ENCODE assay signal across 17 cellular contexts in the genomic region with DNA sequence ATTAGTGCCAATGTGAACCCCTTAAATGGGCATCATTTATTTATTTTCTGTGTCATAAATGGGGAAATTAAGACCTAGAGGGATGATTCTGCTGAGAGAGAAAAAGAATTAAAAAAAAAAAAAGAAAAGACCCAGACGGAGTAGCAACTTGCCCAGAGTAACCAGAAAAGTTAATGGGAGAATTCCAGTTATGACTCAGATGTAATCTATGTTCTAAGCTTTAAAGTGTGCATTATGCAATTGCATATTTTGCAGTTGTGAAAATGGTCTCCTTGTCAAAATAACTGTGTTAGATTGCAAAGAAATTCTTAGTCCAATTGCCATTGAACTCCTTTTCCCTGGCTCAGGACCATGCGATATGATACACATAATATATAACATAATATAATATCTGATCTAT. TPM values are rescaled to one million over a fixed set of nuclear protein-coding genes. Genes with fewer than 3 reads are reported as not detected.
A peak's percentile ranks its signal among the peaks of the same experiment; 100 is the strongest.
DNase-seq lines count a peak whose midpoint lies in the region; ATAC-seq, FAIRE-seq and TF ChIP-seq lines count a peak whose summit lies in the region.
"Had no signal": no experiment of that assay in that cellular context is flagged by ENCODE, and none has a peak within 500 bp of the region (broad histone marks: within the 10 kb centered on the region; RNA-seq: fewer than 3 reads in every experiment).

No MANE protein-coding gene starts in this region.

- TF ChIP-seq RAD21 in HepG2 (CRISPR knock-in tag; IDR thresholded peaks at IDR 0.05), result no peak

- 75% methylated on average over 2 of the region's 2 CpGs for WGBS in HepG2 (ENCODE audit: low lambda C conversion rate)
- WGBS in right lobe of liver (ENCODE audit: insufficient coverage, low coverage, low lambda C conversion rate, missing lambda C conversion rate), result 73% methylated on average over 2 of the region's 2 CpGs
- WGBS in upper lobe of left lung, 2 donors, result 80 to 89% methylated on average over 2 of the region's 2 CpGs

- POLR2A ChIA-PET in HepG2 (lab: Yijun Ruan, JAX), result interaction anchor here (6.3 kb wide), 1 partner anchor 38 kb away, joined by 56 read pairs; a partner anchor contains a TSS

- in situ Hi-C loops in HepG2 (cut with HindIII; ENCODE audit: extremely low pct_ligation_motif_present, low pct_unique_long_range_greater_than_20kb), result no loop called here

- H3K27ac ChIP-seq in HepG2 (ENCODE audit: extremely low read length, insufficient read depth, low read length), result no peak overlapping the region
- H3K27ac ChIP-seq in right lobe of liver, result no peak overlapping the region
- no peak overlapping the region for H3K27ac ChIP-seq in foreskin keratinocyte
- no peak overlapping the region for H3K27ac ChIP-seq in upper lobe of left lung
- H3K27ac ChIP-seq: skin epidermis had no signal

- intact Hi-C loops in HepG2 (cut with micrococcal nuclease; ENCODE audit: unreplicated experiment) (no loop called here), right lobe of liver (cut with DNase I) (no loop called here)

- no peak for FAIRE-seq in HepG2 (lab: Jason Lieb, UNC)
- FAIRE-seq: A204.1, K562 had no signal

- no peak overlapping the region for H2AFZ ChIP-seq in HepG2 (ENCODE audit: low read length)

- TF ChIP-seq CTCF in HepG2 (CRISPR knock-in tag; IDR thresholded peaks at IDR 0.05) (no peak), right lobe of liver (IDR thresholded peaks at IDR 0.05) (no peak), foreskin keratinocyte (conservative IDR thresholded peaks at IDR 0.05) (no peak), upper lobe of left lung (IDR thresholded peaks at IDR 0.05) (no peak)

- no peak overlapping the region for H3K4me2 ChIP-seq in HepG2 (ENCODE audit: low read depth, low read length)

- no TSS peak for BruUV-seq in HepG2 (replicated peaks; lab: Mats Ljungman, UMichigan)

- H3K27me3 ChIP-seq in HepG2 (ENCODE audit: control insufficient read depth in 1 of 2, insufficient read depth in 2 of 2, low read length in 2 of 2), result no peaks in the 10 kb centered on the region
- no peaks in the 10 kb centered on the region for H3K27me3 ChIP-seq in right lobe of liver
- H3K27me3 ChIP-seq in adipocyte (replicated peaks; ENCODE audit: control insufficient read depth, insufficient read depth, low read length), result no peaks in the 10 kb centered on the region
- no peaks in the 10 kb centered on the region for H3K27me3 ChIP-seq in foreskin keratinocyte
- no peaks in the 10 kb centered on the region for H3K27me3 ChIP-seq in upper lobe of left lung

- no peaks in the 10 kb centered on the region for H3K9me3 ChIP-seq in HepG2 (ENCODE audit: low read length)
- H3K9me3 ChIP-seq in right lobe of liver, result no peaks in the 10 kb centered on the region
- H3K9me3 ChIP-seq in adipocyte (ENCODE audit: control insufficient read depth, low read length), result no peaks in the 10 kb centered on the region
- H3K9me3 ChIP-seq in upper lobe of left lung, result no peaks in the 10 kb centered on the region

- TF ChIP-seq POLR2A in HepG2 (IDR thresholded peaks at IDR 0.05; ENCODE audit: insufficient read depth in 1 of 2, low read depth in 2 of 2, low read length in 2 of 2), result no peak
- no peak for TF ChIP-seq POLR2A in right lobe of liver (IDR thresholded peaks at IDR 0.05)
- no peak for TF ChIP-seq POLR2A in upper lobe of left lung (IDR thresholded peaks at IDR 0.05)

- H3K36me3 ChIP-seq in HepG2 (replicated peaks in 1 of 2; ENCODE audit: control insufficient read depth in 1 of 2, insufficient read depth in 2 of 2, low read length in 2 of 2), result no peaks in the 10 kb centered on the region
- no peaks in the 10 kb centered on the region for H3K36me3 ChIP-seq in right lobe of liver
- no peaks in the 10 kb centered on the region for H3K36me3 ChIP-seq in adipocyte (ENCODE audit: control insufficient read depth, insufficient read depth, low read length, severe bottlenecking)
- no peaks in the 10 kb centered on the region for H3K36me3 ChIP-seq in upper lobe of left lung

- ATAC-seq in HepG2 (no peak), right lobe of liver (no peak), foreskin keratinocyte (peak; percentile 31), upper lobe of left lung (ENCODE audit: low FRiP score in 2 of 2) (no peak), GM19328 (IDR thresholded peaks at IDR 0.05; ENCODE audit: unreplicated experiment) (no peak), GM18511 (IDR thresholded peaks at IDR 0.05; ENCODE audit: unreplicated experiment) (no peak)
- ATAC-seq: K562, left ventricle myocardium superior had no signal

- DNase-seq in HepG2 (ENCODE audit: low spot score) (peak; percentile 66), right lobe of liver (no peak), adipocyte (ENCODE audit: low read depth) (peak; percentile 84), foreskin keratinocyte (peak; percentile 43 to 65), upper lobe of left lung (no peak), NCI-H1048 (lab: John Stamatoyannopoulos, UW) (no peak)
- DNase-seq: hippocampal formation, left ventricle myocardium superior, NCI-H510A, nephron progenitor cell, substantia nigra, T1000 had no signal

- no peaks in the 10 kb centered on the region for H3K79me2 ChIP-seq in HepG2 (ENCODE audit: insufficient read depth, low read length)

- H4K20me1 ChIP-seq in HepG2 (ENCODE audit: insufficient read depth, low read length), result no peaks in the 10 kb centered on the region

- peaks cover 99% of the 10 kb centered on the region for H3K4me1 ChIP-seq in HepG2 (ENCODE audit: insufficient read depth, low read length)
- H3K4me1 ChIP-seq in right lobe of liver, result no peaks in the 10 kb centered on the region
- peaks cover 38% of the 10 kb centered on the region for H3K4me1 ChIP-seq in adipocyte (ENCODE audit: control insufficient read depth, insufficient read depth, low read length)
- peaks cover 11% of the 10 kb centered on the region for H3K4me1 ChIP-seq in foreskin keratinocyte
- H3K4me1 ChIP-seq in upper lobe of left lung, result no peaks in the 10 kb centered on the region

- H3K4me3 ChIP-seq in HepG2 (replicated peaks in 1 of 3; ENCODE audit: insufficient read depth in 1 of 3, low read depth in 2 of 3, low read length in 3 of 3) (no peak overlapping the region), right lobe of liver (no peak overlapping the region), adipocyte (ENCODE audit: low read length) (peak overlapping the region; percentile 39), upper lobe of left lung (no peak overlapping the region)
- H3K4me3 ChIP-seq: K562, skin epidermis had no signal

- no peak overlapping the region for H3K9ac ChIP-seq in HepG2 (ENCODE audit: insufficient read depth, low read depth, low read length)
- H3K9ac ChIP-seq in adipocyte (ENCODE audit: low read length), result peak overlapping the region; percentile 58

- TF ChIP-seq EP300 in HepG2 (IDR thresholded peaks at IDR 0.05; ENCODE audit: low read depth in 2 of 2, low read length in 2 of 2) (peak in 1 of 2 experiments; percentile 63; a peak in 2 of 4 replicates), HepG2 (CRISPR knock-in tag; IDR thresholded peaks at IDR 0.05; ENCODE audit: borderline replicate concordance) (no peak), upper lobe of left lung (IDR thresholded peaks at IDR 0.05) (no peak)

- CTCF ChIA-PET in HepG2 (lab: Yijun Ruan, JAX; ENCODE audit: low intra/inter-chr PET ratio, low total read pairs), result no interaction called here

TF ChIP-seq in HepG2, 621 proteins besides CTCF, POLR2A, EP300 and RAD21 (continues in another document):
- TF ChIP-seq MIER3 (CRISPR knock-in tag; IDR thresholded peaks at IDR 0.05; ENCODE audit: borderline replicate concordance), result no peak
- TF ChIP-seq, protein P1, sequence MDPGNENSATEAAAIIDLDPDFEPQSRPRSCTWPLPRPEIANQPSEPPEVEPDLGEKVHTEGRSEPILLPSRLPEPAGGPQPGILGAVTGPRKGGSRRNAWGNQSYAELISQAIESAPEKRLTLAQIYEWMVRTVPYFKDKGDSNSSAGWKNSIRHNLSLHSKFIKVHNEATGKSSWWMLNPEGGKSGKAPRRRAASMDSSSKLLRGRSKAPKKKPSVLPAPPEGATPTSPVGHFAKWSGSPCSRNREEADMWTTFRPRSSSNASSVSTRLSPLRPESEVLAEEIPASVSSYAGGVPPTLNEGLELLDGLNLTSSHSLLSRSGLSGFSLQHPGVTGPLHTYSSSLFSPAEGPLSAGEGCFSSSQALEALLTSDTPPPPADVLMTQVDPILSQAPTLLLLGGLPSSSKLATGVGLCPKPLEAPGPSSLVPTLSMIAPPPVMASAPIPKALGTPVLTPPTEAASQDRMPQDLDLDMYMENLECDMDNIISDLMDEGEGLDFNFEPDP (CRISPR knock-in tag; conservative IDR thresholded peaks at IDR 0.05), result no peak

RNA-seq across cellular contexts. Expression of a gene that starts 38.6 kb away (rescaled TPM):
- total RNA-seq in HepG2 (2016; rRNA removed; fragmentation: Illumina TruSeq; extraction: Trizol), result 10.2 and 15.3 TPM in 2 replicates
- total RNA-seq in HepG2 (2016; cell fraction: cytosol; rRNA removed; fragmentation: Illumina TruSeq; extraction: Trizol; ENCODE audit: low read depth), result 3.7 TPM in 2 replicates
- 8.3 and 14.7 TPM in 2 replicates for total RNA-seq in HepG2 (2016; cell fraction: insoluble cytoplasmic fraction; rRNA removed; fragmentation: Illumina TruSeq; extraction: Trizol)
- total RNA-seq in HepG2 (2016; cell fraction: membrane; rRNA removed; fragmentation: Illumina TruSeq; extraction: Trizol), result 9.6 and 10.4 TPM in 2 replicates
- 10.9 and 12.4 TPM in 2 replicates for total RNA-seq in HepG2 (2016; cell fraction: nucleus; rRNA removed; fragmentation: Illumina TruSeq; extraction: Trizol)
- polyA plus RNA-seq in HepG2 (2011; rRNA removed), result 2.8 and 3.0 TPM in 2 replicates
- polyA plus RNA-seq in HepG2 (2011; cell fraction: cytosol; rRNA removed), result 1.9 and 3.7 TPM in 2 replicates
- polyA plus RNA-seq in HepG2 (2011; cell fraction: nucleus; rRNA removed), result 9.5 and 10.4 TPM in 2 replicates
- 1.0 and 1.6 TPM in 2 replicates for polyA plus RNA-seq in HepG2 (2012)
- 2.8 and 3.6 TPM in 2 replicates for polyA plus RNA-seq in HepG2 (2016; cell fraction: cytosol; fragmentation: Illumina TruSeq; extraction: Trizol; ENCODE audit: low read depth)
- 13.1 and 15.6 TPM in 2 replicates for polyA plus RNA-seq in HepG2 (2016; cell fraction: insoluble cytoplasmic fraction; fragmentation: Illumina TruSeq; extraction: Trizol; ENCODE audit: low read depth)
- polyA plus RNA-seq in HepG2 (2016; cell fraction: membrane; fragmentation: Illumina TruSeq; extraction: Trizol; ENCODE audit: low read depth), result 8.1 and 8.9 TPM in 2 replicates
- 26.2 and 30.9 TPM in 2 replicates for polyA plus RNA-seq in HepG2 (2016; cell fraction: nucleus; fragmentation: Illumina TruSeq; extraction: Trizol; ENCODE audit: insufficient read depth, low read depth)
- 3.0 and 6.9 TPM in 2 replicates for polyA minus RNA-seq in HepG2 (2011; rRNA and poly(A)+ RNA removed; ENCODE audit: low replicate concordance)
- 1.5 and 2.4 TPM in 2 replicates for polyA minus RNA-seq in HepG2 (2011; cell fraction: cytosol; rRNA and poly(A)+ RNA removed)
- polyA minus RNA-seq in HepG2 (2011; cell fraction: nucleus; rRNA and poly(A)+ RNA removed), result 4.9 and 5.3 TPM in 2 replicates
- 1 to 10 TPM; 1.9 to 4.4 (median 2.7) TPM for total RNA-seq in right lobe of liver
- total RNA-seq in foreskin keratinocyte, result not detected in 2 replicates
- polyA plus RNA-seq in foreskin keratinocyte, result not detected in 2 replicates
- total RNA-seq in upper lobe of left lung, result 100 to 1,000 TPM in 2 of 6 donors, 10 to 100 TPM in 4; 22.4 to 130 (median 92.7) TPM
- polyA plus RNA-seq: K562 had no signal

Comparison
In these comparisons a context has a peak if more than half of its experiments do, and no peak if none do; other contexts are left out.
1. DNase-seq: peak in HepG2 (single experiment), adipocyte (single experiment) and foreskin keratinocyte (2 of 2); none in right lobe of liver (0 of 3), upper lobe of left lung (0 of 2) and NCI-H1048 (single experiment).